1 cellular context compared by ENCODE assay signal in genomic region chr1:230725256-230726012, GRCh38.
A peak's percentile ranks its signal among the peaks of the same experiment; 100 is the strongest.
TF ChIP-seq lines count a peak whose summit lies in the region.

No MANE protein-coding gene starts in this region.

TF ChIP-seq in HepG2, 621 proteins besides CTCF, POLR2A, EP300 and RAD21 (continued from another document and continues in another):
- no peak for TF ChIP-seq SRF (IDR thresholded peaks at IDR 0.05; ENCODE audit: low read depth, low read length)
- TF ChIP-seq SP1 (IDR thresholded peaks at IDR 0.05): no peak
- no peak for TF ChIP-seq SP1 (CRISPR knock-in tag; IDR thresholded peaks at IDR 0.05)
- peak; percentile 35; the same call in 1 of the 2 replicates for TF ChIP-seq NFIC (IDR thresholded peaks at IDR 0.05; ENCODE audit: low read length)
- no peak; the same call in 1 of the 2 replicates for TF ChIP-seq PATZ1 (CRISPR knock-in tag; IDR thresholded peaks at IDR 0.05)
- TF ChIP-seq KLF13 (CRISPR knock-in tag; IDR thresholded peaks at IDR 0.05): no peak
- no peak for TF ChIP-seq RFXAP (CRISPR knock-in tag; IDR thresholded peaks at IDR 0.05; ENCODE audit: borderline replicate concordance)
- TF ChIP-seq ZNF136 (CRISPR knock-in tag; IDR thresholded peaks at IDR 0.05; ENCODE audit: low read depth): no peak
- no peak for TF ChIP-seq SCMH1 (CRISPR knock-in tag; IDR thresholded peaks at IDR 0.05; ENCODE audit: borderline replicate concordance)
- TF ChIP-seq ZMAT5 (CRISPR knock-in tag; IDR thresholded peaks at IDR 0.05; ENCODE audit: borderline replicate concordance, low read depth): no peak
- no peak for TF ChIP-seq ZNF740 (CRISPR knock-in tag; IDR thresholded peaks at IDR 0.05)
- no peak; the same call in 1 of the 2 replicates for TF ChIP-seq ARID4A (CRISPR knock-in tag; IDR thresholded peaks at IDR 0.05; ENCODE audit: borderline replicate concordance)
- no peak for TF ChIP-seq MED13 (CRISPR knock-in tag; IDR thresholded peaks at IDR 0.05)
- TF ChIP-seq ZFP62 (CRISPR knock-in tag; IDR thresholded peaks at IDR 0.05): no peak
- no peak for TF ChIP-seq SNAI1 (CRISPR knock-in tag; IDR thresholded peaks at IDR 0.05; ENCODE audit: borderline replicate concordance)
- 0 out of 4 replicates have a peak, but pooled peaks of 1 of the 2 experiments have one; percentile 33 for TF ChIP-seq REST (IDR thresholded peaks at IDR 0.05; ENCODE audit: borderline replicate concordance in 1 of 2, low read depth in 1 of 2, low read length in 2 of 2)
- no peak for TF ChIP-seq IRF9 (CRISPR knock-in tag; IDR thresholded peaks at IDR 0.05; ENCODE audit: borderline replicate concordance)
- no peak for TF ChIP-seq KMT2A (CRISPR knock-in tag; IDR thresholded peaks at IDR 0.05)
- TF ChIP-seq ZFP37 (CRISPR knock-in tag; IDR thresholded peaks at IDR 0.05; ENCODE audit: borderline replicate concordance): no peak
- no peak for TF ChIP-seq ZNF782 (CRISPR knock-in tag; IDR thresholded peaks at IDR 0.05; ENCODE audit: borderline replicate concordance)
- TF ChIP-seq KAT8 (CRISPR knock-in tag; IDR thresholded peaks at IDR 0.05): peak; percentile 56; the same call in 1 of the 2 replicates
- TF ChIP-seq IRF2 (CRISPR knock-in tag; IDR thresholded peaks at IDR 0.05): peak; percentile 67; the same call in 1 of the 2 replicates
- no peak for TF ChIP-seq NFRKB (IDR thresholded peaks at IDR 0.05)
- no peak for TF ChIP-seq ISX (CRISPR knock-in tag; conservative IDR thresholded peaks at IDR 0.05)
- TF ChIP-seq ATF4 (CRISPR knock-in tag; IDR thresholded peaks at IDR 0.05): no peak
- no peak for TF ChIP-seq ZNF597 (CRISPR knock-in tag; IDR thresholded peaks at IDR 0.05)
- TF ChIP-seq ZSCAN9 (CRISPR knock-in tag; IDR thresholded peaks at IDR 0.05; ENCODE audit: borderline replicate concordance): peak; percentile 52; the same call in 1 of the 2 replicates
- no peak for TF ChIP-seq KDM1A (CRISPR knock-in tag; IDR thresholded peaks at IDR 0.05)
- no peak for TF ChIP-seq ZNF33B (CRISPR knock-in tag; IDR thresholded peaks at IDR 0.05)
- no peak for TF ChIP-seq JUNB (CRISPR knock-in tag; IDR thresholded peaks at IDR 0.05; ENCODE audit: borderline replicate concordance)
- no peak for TF ChIP-seq ZNF329 (CRISPR knock-in tag; IDR thresholded peaks at IDR 0.05; ENCODE audit: low read depth)
- TF ChIP-seq ERF (CRISPR knock-in tag; IDR thresholded peaks at IDR 0.05): peak; percentile 54; the same call in 1 of the 2 replicates
- TF ChIP-seq NCOA5 (CRISPR knock-in tag; IDR thresholded peaks at IDR 0.05): no peak
- no peak for TF ChIP-seq POGK (CRISPR knock-in tag; conservative IDR thresholded peaks at IDR 0.05)
- no peak for TF ChIP-seq BRF2 (CRISPR knock-in tag; IDR thresholded peaks at IDR 0.05)
- TF ChIP-seq ZNF350 (CRISPR knock-in tag; IDR thresholded peaks at IDR 0.05; ENCODE audit: borderline replicate concordance, low read depth): no peak
- TF ChIP-seq ZNF547 (CRISPR knock-in tag; IDR thresholded peaks at IDR 0.05): no peak
- TF ChIP-seq NR2F6 (IDR thresholded peaks at IDR 0.05): peak; percentile 71
- peak; percentile 83 for TF ChIP-seq NR2F6 (CRISPR knock-in tag; IDR thresholded peaks at IDR 0.05)
- TF ChIP-seq CSRNP2 (CRISPR knock-in tag; conservative IDR thresholded peaks at IDR 0.05; ENCODE audit: low read depth): no peak
- TF ChIP-seq ZNF772 (CRISPR knock-in tag; IDR thresholded peaks at IDR 0.05): no peak
- TF ChIP-seq TFE3 (CRISPR knock-in tag; IDR thresholded peaks at IDR 0.05): peak; percentile 52; the same call in 1 of the 2 replicates
- no peak for TF ChIP-seq ZNF550 (CRISPR knock-in tag; IDR thresholded peaks at IDR 0.05; ENCODE audit: borderline replicate concordance)
